1 cellular context compared by ENCODE assay signal in the genomic region with DNA sequence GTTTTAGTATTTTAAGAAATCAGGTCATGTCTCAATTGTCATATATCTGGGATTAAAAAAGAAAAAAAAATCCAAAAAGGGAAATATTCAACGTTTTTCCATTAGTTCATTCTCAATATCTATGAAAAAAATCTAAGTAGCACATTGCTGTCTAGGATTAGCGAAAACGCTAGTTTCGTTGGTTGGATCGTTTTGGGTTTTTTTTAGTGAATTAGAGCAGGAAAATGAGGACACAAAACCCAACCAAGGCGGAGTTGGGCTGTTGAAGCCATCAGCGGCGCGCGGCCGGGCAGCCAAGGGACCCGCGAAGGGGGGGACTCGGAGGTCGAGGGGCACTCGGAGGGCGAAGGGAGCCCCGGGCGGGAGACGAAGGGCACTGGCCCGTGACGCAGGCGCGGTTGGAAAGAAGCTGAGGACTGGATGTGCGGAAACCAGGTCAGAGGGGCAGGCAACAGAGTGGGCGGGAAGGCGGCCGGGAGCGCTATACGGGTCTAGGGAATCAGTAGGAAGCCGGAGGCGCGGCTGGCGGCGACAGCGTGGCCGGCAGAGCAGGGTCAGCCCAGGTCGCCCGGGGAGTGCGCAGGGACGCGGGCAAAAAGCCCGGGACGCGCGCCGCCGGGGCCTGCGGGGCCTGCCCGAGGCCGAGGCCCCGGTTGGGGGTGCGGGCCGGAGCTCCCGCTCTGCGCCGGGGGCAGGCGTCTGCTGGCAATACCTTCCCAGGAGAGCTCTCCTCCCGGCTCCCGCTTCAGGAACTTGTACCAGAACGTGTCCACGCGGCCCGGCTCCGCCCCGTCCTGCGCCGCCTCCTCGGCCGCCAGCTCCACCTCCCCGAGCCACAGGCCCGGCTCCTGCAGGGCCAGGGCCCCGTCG.
TF ChIP-seq lines count a peak whose summit lies in the region.

No MANE protein-coding gene starts in this region.

TF ChIP-seq in HepG2, 621 proteins besides CTCF, POLR2A, EP300 and RAD21 (continued from another document and continues in another):
- TF ChIP-seq, protein P1, sequence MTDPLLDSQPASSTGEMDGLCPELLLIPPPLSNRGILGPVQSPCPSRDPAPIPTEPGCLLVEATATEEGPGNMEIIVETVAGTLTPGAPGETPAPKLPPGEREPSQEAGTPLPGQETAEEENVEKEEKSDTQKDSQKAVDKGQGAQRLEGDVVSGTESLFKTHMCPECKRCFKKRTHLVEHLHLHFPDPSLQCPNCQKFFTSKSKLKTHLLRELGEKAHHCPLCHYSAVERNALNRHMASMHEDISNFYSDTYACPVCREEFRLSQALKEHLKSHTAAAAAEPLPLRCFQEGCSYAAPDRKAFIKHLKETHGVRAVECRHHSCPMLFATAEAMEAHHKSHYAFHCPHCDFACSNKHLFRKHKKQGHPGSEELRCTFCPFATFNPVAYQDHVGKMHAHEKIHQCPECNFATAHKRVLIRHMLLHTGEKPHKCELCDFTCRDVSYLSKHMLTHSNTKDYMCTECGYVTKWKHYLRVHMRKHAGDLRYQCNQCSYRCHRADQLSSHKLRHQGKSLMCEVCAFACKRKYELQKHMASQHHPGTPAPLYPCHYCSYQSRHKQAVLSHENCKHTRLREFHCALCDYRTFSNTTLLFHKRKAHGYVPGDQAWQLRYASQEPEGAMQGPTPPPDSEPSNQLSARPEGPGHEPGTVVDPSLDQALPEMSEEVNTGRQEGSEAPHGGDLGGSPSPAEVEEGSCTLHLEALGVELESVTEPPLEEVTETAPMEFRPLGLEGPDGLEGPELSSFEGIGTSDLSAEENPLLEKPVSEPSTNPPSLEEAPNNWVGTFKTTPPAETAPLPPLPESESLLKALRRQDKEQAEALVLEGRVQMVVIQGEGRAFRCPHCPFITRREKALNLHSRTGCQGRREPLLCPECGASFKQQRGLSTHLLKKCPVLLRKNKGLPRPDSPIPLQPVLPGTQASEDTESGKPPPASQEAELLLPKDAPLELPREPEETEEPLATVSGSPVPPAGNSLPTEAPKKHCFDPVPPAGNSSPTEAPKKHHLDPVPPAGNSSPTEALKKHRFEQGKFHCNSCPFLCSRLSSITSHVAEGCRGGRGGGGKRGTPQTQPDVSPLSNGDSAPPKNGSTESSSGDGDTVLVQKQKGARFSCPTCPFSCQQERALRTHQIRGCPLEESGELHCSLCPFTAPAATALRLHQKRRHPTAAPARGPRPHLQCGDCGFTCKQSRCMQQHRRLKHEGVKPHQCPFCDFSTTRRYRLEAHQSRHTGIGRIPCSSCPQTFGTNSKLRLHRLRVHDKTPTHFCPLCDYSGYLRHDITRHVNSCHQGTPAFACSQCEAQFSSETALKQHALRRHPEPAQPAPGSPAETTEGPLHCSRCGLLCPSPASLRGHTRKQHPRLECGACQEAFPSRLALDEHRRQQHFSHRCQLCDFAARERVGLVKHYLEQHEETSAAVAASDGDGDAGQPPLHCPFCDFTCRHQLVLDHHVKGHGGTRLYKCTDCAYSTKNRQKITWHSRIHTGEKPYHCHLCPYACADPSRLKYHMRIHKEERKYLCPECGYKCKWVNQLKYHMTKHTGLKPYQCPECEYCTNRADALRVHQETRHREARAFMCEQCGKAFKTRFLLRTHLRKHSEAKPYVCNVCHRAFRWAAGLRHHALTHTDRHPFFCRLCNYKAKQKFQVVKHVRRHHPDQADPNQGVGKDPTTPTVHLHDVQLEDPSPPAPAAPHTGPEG (CRISPR knock-in tag; IDR thresholded peaks at IDR 0.05) = peak; percentile 60; the same call in 1 of the 2 replicates
- peak; percentile 49; the same call in 1 of the 2 replicates for TF ChIP-seq KDM4B (CRISPR knock-in tag; IDR thresholded peaks at IDR 0.05)
- no peak for TF ChIP-seq PBX2 (CRISPR knock-in tag; IDR thresholded peaks at IDR 0.05)
- TF ChIP-seq GMEB1 (CRISPR knock-in tag; IDR thresholded peaks at IDR 0.05; ENCODE audit: borderline replicate concordance) = peak; percentile 86
- TF ChIP-seq, protein P2, sequence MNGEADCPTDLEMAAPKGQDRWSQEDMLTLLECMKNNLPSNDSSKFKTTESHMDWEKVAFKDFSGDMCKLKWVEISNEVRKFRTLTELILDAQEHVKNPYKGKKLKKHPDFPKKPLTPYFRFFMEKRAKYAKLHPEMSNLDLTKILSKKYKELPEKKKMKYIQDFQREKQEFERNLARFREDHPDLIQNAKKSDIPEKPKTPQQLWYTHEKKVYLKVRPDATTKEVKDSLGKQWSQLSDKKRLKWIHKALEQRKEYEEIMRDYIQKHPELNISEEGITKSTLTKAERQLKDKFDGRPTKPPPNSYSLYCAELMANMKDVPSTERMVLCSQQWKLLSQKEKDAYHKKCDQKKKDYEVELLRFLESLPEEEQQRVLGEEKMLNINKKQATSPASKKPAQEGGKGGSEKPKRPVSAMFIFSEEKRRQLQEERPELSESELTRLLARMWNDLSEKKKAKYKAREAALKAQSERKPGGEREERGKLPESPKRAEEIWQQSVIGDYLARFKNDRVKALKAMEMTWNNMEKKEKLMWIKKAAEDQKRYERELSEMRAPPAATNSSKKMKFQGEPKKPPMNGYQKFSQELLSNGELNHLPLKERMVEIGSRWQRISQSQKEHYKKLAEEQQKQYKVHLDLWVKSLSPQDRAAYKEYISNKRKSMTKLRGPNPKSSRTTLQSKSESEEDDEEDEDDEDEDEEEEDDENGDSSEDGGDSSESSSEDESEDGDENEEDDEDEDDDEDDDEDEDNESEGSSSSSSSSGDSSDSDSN (CRISPR knock-in tag; IDR thresholded peaks at IDR 0.05) = peak; percentile 97
- TF ChIP-seq PHB2 (IDR thresholded peaks at IDR 0.05; ENCODE audit: partially characterized antibody) = no peak
- TF ChIP-seq LCORL (IDR thresholded peaks at IDR 0.05) = no peak
- TF ChIP-seq LCORL (CRISPR knock-in tag; IDR thresholded peaks at IDR 0.05) = peak; percentile 74; the same call in 1 of the 2 replicates
- TF ChIP-seq SUZ12 (IDR thresholded peaks at IDR 0.05; ENCODE audit: low read depth, low read length) = no peak
- peak; percentile 39; the same call in 1 of the 2 replicates for TF ChIP-seq ZNF451 (CRISPR knock-in tag; IDR thresholded peaks at IDR 0.05)
- TF ChIP-seq ZNF644 (CRISPR knock-in tag; IDR thresholded peaks at IDR 0.05; ENCODE audit: low read depth) = peak; percentile 64
- TF ChIP-seq DZIP1 (CRISPR knock-in tag; IDR thresholded peaks at IDR 0.05) = peak; percentile 98; the same call in 1 of the 2 replicates
- no peak for TF ChIP-seq TRIM24 (CRISPR knock-in tag; IDR thresholded peaks at IDR 0.05)
- peak; percentile 80 for TF ChIP-seq SIN3A (IDR thresholded peaks at IDR 0.05; ENCODE audit: borderline replicate concordance, low read depth, low read length)
- TF ChIP-seq ZNF784 (CRISPR knock-in tag; IDR thresholded peaks at IDR 0.05; ENCODE audit: borderline replicate concordance) = peak; percentile 78
- TF ChIP-seq, protein P3, sequence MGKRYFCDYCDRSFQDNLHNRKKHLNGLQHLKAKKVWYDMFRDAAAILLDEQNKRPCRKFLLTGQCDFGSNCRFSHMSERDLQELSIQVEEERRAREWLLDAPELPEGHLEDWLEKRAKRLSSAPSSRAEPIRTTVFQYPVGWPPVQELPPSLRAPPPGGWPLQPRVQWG (CRISPR knock-in tag; IDR thresholded peaks at IDR 0.05; ENCODE audit: borderline replicate concordance, low read depth) = no peak
- no peak for TF ChIP-seq NFE2L2 (IDR thresholded peaks at IDR 0.05; ENCODE audit: low read length)
- TF ChIP-seq SNAI1 (CRISPR knock-in tag; IDR thresholded peaks at IDR 0.05; ENCODE audit: borderline replicate concordance) = no peak
- TF ChIP-seq USF2 (IDR thresholded peaks at IDR 0.05; ENCODE audit: low read depth, low read length) = no peak; the same call in 1 of the 2 replicates
- peak; percentile 59 for TF ChIP-seq USF2 (CRISPR knock-in tag; IDR thresholded peaks at IDR 0.05; ENCODE audit: borderline replicate concordance)
- TF ChIP-seq MAF1 (CRISPR knock-in tag; IDR thresholded peaks at IDR 0.05; ENCODE audit: borderline replicate concordance) = peak; percentile 77; the same call in 1 of the 2 replicates
- peak; percentile 80 to 81 for TF ChIP-seq NR2F1 (CRISPR knock-in tag; IDR thresholded peaks at IDR 0.05)
- TF ChIP-seq ZNF275 (CRISPR knock-in tag; IDR thresholded peaks at IDR 0.05; ENCODE audit: borderline replicate concordance) = peak; percentile 86; the same call in 1 of the 2 replicates
- no peak for TF ChIP-seq NR1H2 (CRISPR knock-in tag; IDR thresholded peaks at IDR 0.05; ENCODE audit: borderline replicate concordance, low read depth)
- peak; percentile 61; the same call in 1 of the 2 replicates for TF ChIP-seq SAFB2 (CRISPR knock-in tag; IDR thresholded peaks at IDR 0.05; ENCODE audit: borderline replicate concordance, low read depth)
- TF ChIP-seq PHF21A (CRISPR knock-in tag; IDR thresholded peaks at IDR 0.05) = peak; percentile 78
- TF ChIP-seq GLI4 (CRISPR knock-in tag; IDR thresholded peaks at IDR 0.05; ENCODE audit: borderline replicate concordance) = peak; percentile 89
- TF ChIP-seq FLYWCH1 (CRISPR knock-in tag; IDR thresholded peaks at IDR 0.05) = 0 out of 2 replicates have a peak, but pooled peaks have one; percentile 33
- TF ChIP-seq ELF3 (CRISPR knock-in tag; IDR thresholded peaks at IDR 0.05) = peak; percentile 49; the same call in 1 of the 2 replicates
- TF ChIP-seq, protein P4, sequence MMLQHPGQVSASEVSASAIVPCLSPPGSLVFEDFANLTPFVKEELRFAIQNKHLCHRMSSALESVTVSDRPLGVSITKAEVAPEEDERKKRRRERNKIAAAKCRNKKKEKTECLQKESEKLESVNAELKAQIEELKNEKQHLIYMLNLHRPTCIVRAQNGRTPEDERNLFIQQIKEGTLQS (CRISPR knock-in tag; IDR thresholded peaks at IDR 0.05) = peak; percentile 69
- TF ChIP-seq KLF9 (CRISPR knock-in tag; IDR thresholded peaks at IDR 0.05; ENCODE audit: low read depth) = no peak
- TF ChIP-seq ZFAT (CRISPR knock-in tag; conservative IDR thresholded peaks at IDR 0.05) = 0 out of 2 replicates have a peak, but pooled peaks have one; percentile 31
